Comparison of ENCODE assay signal across 10 cellular contexts in the genomic region with DNA sequence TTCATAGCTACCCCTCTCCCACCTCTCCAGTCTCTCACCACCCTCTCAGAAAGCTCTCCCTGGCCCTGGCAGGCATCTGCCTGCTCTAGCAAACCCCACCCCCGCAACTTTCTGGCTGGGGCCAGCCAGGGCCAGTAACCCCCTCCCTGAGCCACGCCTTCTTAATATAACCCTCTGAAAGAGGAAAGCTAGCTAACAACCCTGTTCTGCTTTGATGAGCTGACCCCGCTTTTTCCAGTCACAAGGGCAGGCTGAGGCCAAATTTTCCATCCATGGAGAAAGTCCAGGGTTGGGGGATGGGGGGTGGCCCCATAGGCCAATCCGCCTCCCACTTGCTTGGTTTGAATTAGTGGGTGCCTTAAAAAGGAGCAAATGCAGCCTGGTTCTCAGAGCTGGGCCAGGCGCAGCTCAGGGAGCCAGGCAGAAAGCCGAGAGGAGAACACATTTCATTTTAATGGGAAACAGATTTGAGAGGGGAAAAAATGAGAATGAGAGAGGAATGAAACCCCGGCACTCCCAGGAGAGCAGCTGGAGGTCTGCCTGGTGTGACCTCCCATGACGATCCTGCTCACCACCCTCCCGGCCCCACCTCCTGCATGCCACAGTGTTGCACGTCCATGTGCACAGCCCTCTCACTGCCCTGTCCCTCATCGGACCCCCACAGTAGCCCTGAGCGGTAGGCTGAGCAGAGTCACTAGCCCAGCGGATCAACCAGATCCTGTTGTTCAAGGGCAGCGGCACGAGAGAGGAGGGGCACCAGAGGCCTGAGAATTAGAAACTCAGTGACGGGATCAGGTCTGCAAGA.
A peak's percentile ranks its signal among the peaks of the same experiment; 100 is the strongest.
DNase-seq lines count a peak whose midpoint lies in the region; ATAC-seq and TF ChIP-seq lines count a peak whose summit lies in the region.
"Had no signal": no experiment of that assay in that cellular context is flagged by ENCODE, and none has a peak within 500 bp of the region (broad histone marks: within the 10 kb centered on the region; RNA-seq: fewer than 3 reads in every experiment).

No MANE protein-coding gene starts in this region.

- POLR2A ChIA-PET in AG04450 (lab: Yijun Ruan, JAX), result interaction anchor here (0.5 to 1.4 kb wide), 3 partner anchors 22 to 490 kb away, joined by 3 to 4 read pairs (median 4); no protein-coding TSS in a partner anchor
- POLR2A ChIA-PET in CD8-positive, alpha-beta memory T cell (lab: Charles Lee), result no interaction called here

- H3K4me1 ChIP-seq in NT2/D1 (ENCODE audit: insufficient read depth, insufficient read length), result peaks cover 26% of the 10 kb centered on the region
- no peaks in the 10 kb centered on the region for H3K4me1 ChIP-seq in CD8-positive, alpha-beta memory T cell (ENCODE audit: insufficient read depth, low read length)

- peak overlapping the region; percentile 98 for H3K27ac ChIP-seq in AG04450 (ENCODE audit: low read depth, low read length)
- no peak overlapping the region for H3K27ac ChIP-seq in CD8-positive, alpha-beta memory T cell (ENCODE audit: low read depth, low read length)

- no peak for ATAC-seq in GM21447 (IDR thresholded peaks at IDR 0.05; ENCODE audit: unreplicated experiment)

- no peaks in the 10 kb centered on the region for H3K36me3 ChIP-seq in NT2/D1 (ENCODE audit: insufficient read depth, insufficient read length, low read length)
- H3K36me3 ChIP-seq in CD8-positive, alpha-beta memory T cell (ENCODE audit: insufficient read depth, low read length), result no peaks in the 10 kb centered on the region

- no peaks in the 10 kb centered on the region for H3K27me3 Mint-ChIP-seq in neural crest cell (ENCODE audit: low read depth)
- no peaks in the 10 kb centered on the region for H3K27me3 Mint-ChIP-seq in activated T-cell treated with anti-CD3 and anti-CD28 coated beads, Interleukin-2, amount 50 U/mL, for 24 hours
- H3K27me3 Mint-ChIP-seq in CD8-positive, alpha-beta memory T cell, result peaks cover 3 to 11% of the 10 kb centered on the region in 2 donors
- H3K27me3 Mint-ChIP-seq: activated B cell treated with CpG ODN at 0.5 μM for 24 hours had no signal

- TF ChIP-seq CTCF in AG04450 (IDR thresholded peaks at IDR 0.05; ENCODE audit: low read depth, low read length), result no peak
- TF ChIP-seq CTCF in neural crest cell (conservative IDR thresholded peaks at IDR 0.05), result no peak

- no peak overlapping the region for H3K4me3 ChIP-seq in AG04450 (ENCODE audit: low read depth, low read length)
- H3K4me3 ChIP-seq in NT2/D1 (ENCODE audit: insufficient read length, low read depth), result no peak overlapping the region
- no peak overlapping the region for H3K4me3 ChIP-seq in CD8-positive, alpha-beta memory T cell (ENCODE audit: low read length)

- H3K27ac Mint-ChIP-seq in neural crest cell (ENCODE audit: unreplicated experiment), result peak overlapping the region; percentile 85
- H3K27ac Mint-ChIP-seq in activated T-cell treated with anti-CD3 and anti-CD28 coated beads, Interleukin-2, amount 50 U/mL, for 24 hours, result no peak overlapping the region
- H3K27ac Mint-ChIP-seq in CD8-positive, alpha-beta memory T cell, result no peak overlapping the region
- H3K27ac Mint-ChIP-seq: activated B cell treated with CpG ODN at 0.5 μM for 24 hours had no signal

- H3K4me3 Mint-ChIP-seq in neural crest cell, result peak overlapping the region; percentile 69
- H3K4me3 Mint-ChIP-seq in activated T-cell treated with anti-CD3 and anti-CD28 coated beads, Interleukin-2, amount 50 U/mL, for 24 hours, result no peak overlapping the region
- no peak overlapping the region for H3K4me3 Mint-ChIP-seq in CD8-positive, alpha-beta memory T cell
- H3K4me3 Mint-ChIP-seq: activated B cell treated with CpG ODN at 0.5 μM for 24 hours had no signal

- H3K9ac ChIP-seq in NT2/D1 (ENCODE audit: insufficient read length, low read depth), result peak overlapping the region; percentile 22

- H3K36me3 Mint-ChIP-seq in neural crest cell (ENCODE audit: low read depth), result no peaks in the 10 kb centered on the region
- no peaks in the 10 kb centered on the region for H3K36me3 Mint-ChIP-seq in activated T-cell treated with anti-CD3 and anti-CD28 coated beads, Interleukin-2, amount 50 U/mL, for 24 hours (ENCODE audit: low read depth)
- H3K36me3 Mint-ChIP-seq in CD8-positive, alpha-beta memory T cell, result no peaks in the 10 kb centered on the region

- CTCF ChIA-PET in AG04450 (lab: Charles Lee), result no interaction called here
- CTCF ChIA-PET in CD8-positive, alpha-beta memory T cell (lab: Charles Lee), result interaction anchor here (1.7 kb wide), 1 partner anchor 69 kb away, joined by 5 read pairs; no protein-coding TSS in a partner anchor

- no peaks in the 10 kb centered on the region for H3K27me3 ChIP-seq in AG04450 (ENCODE audit: control insufficient read depth, insufficient read depth, low read length)
- H3K27me3 ChIP-seq in NT2/D1 (ENCODE audit: insufficient read depth, insufficient read length), result no peaks in the 10 kb centered on the region
- H3K27me3 ChIP-seq in CD8-positive, alpha-beta memory T cell (ENCODE audit: insufficient read depth, low read length, poor library complexity, severe bottlenecking), result no peaks in the 10 kb centered on the region

- peaks cover 45% of the 10 kb centered on the region for H3K4me1 Mint-ChIP-seq in neural crest cell
- no peaks in the 10 kb centered on the region for H3K4me1 Mint-ChIP-seq in activated T-cell treated with anti-CD3 and anti-CD28 coated beads, Interleukin-2, amount 50 U/mL, for 24 hours (ENCODE audit: low read depth)
- H3K4me1 Mint-ChIP-seq in CD8-positive, alpha-beta memory T cell, result no peaks in the 10 kb centered on the region
- H3K4me1 Mint-ChIP-seq: activated B cell treated with CpG ODN at 0.5 μM for 24 hours had no signal

- DNase-seq in AG04450 (ENCODE audit: low read depth, low spot score) (no peak), NT2/D1 (ENCODE audit: low read depth, low spot score) (no peak), fibroblast of gingiva (ENCODE audit: low read depth) (peak; percentile 97), neural crest cell (ENCODE audit: low read depth, low spot score) (no peak), D341Med (ENCODE audit: low spot score) (no peak)
- no peak for DNase-seq in activated T-cell treated with anti-CD3 and anti-CD28 coated beads, Interleukin-2, amount 50 U/mL, for 24 hours
- no peak for DNase-seq in CD8-positive, alpha-beta memory T cell
- DNase-seq: activated B cell treated with CpG ODN at 0.5 μM for 24 hours, hippocampal formation had no signal

- H3K9me3 ChIP-seq in AG04450 (ENCODE audit: control insufficient read depth, insufficient read depth, low read length) (no peaks in the 10 kb centered on the region; the same call in 1 of the 2 replicates), NT2/D1 (ENCODE audit: insufficient read depth, low read length) (no peaks in the 10 kb centered on the region)
- H3K9me3 ChIP-seq in CD8-positive, alpha-beta memory T cell (ENCODE audit: low read length), result no peaks in the 10 kb centered on the region

- H3K9me3 Mint-ChIP-seq in neural crest cell, result no peaks in the 10 kb centered on the region
- no peaks in the 10 kb centered on the region for H3K9me3 Mint-ChIP-seq in activated T-cell treated with anti-CD3 and anti-CD28 coated beads, Interleukin-2, amount 50 U/mL, for 24 hours
- no peaks in the 10 kb centered on the region for H3K9me3 Mint-ChIP-seq in CD8-positive, alpha-beta memory T cell
- H3K9me3 Mint-ChIP-seq: activated B cell treated with CpG ODN at 0.5 μM for 24 hours had no signal
